17 cellular contexts compared by ENCODE assay signal in the genomic region with DNA sequence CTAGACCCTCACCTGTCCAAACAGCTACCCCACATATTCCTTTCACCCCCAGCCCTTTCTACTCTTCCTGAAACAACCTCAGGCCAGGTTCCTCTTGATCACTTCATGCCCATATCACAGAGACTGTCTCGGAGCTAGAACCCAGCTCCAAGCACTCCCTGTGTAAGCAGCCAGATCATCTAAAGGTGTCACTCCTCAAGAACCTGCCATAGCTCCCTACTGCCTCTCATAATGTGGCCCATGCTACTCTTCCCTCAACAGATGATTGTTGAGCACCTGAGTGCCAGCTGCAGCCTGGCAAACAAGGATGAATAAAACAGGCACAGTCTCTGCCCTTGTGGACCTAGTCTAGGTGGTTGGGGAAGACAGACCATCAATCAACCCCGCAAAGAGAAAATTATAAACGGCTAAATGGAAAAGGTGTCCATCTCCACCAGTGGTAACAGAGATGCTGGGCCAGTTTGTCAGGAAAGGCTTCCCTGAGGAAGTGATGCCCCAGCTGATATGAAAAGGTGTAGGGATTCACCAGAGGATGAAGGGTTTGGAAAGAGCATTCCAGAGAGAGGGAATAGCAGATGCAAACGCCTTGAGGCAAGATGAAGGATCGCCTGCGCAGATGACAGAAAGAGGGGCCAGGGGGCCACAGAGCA. TPM values are rescaled to one million over a fixed set of nuclear protein-coding genes. Genes with fewer than 3 reads are reported as not detected.
DNase-seq lines count a peak whose midpoint lies in the region; ATAC-seq, FAIRE-seq and TF ChIP-seq lines count a peak whose summit lies in the region.
"Had no signal": no experiment of that assay in that cellular context is flagged by ENCODE, and none has a peak within 500 bp of the region (broad histone marks: within the 10 kb centered on the region; RNA-seq: fewer than 3 reads in every experiment).

No MANE protein-coding gene starts in this region.

- H3K4me1 ChIP-seq in keratinocyte (ENCODE audit: control insufficient read depth, extremely low read depth, insufficient read depth, low read length), result peaks cover 22% of the 10 kb centered on the region
- H3K4me1 ChIP-seq in skeletal muscle tissue (ENCODE audit: control insufficient read depth in 3 of 3, insufficient read depth in 3 of 3, low read length in 3 of 3), result peaks cover 81 to 88% (median 85%) of the 10 kb centered on the region in 3 donors

- peaks cover 93% of the 10 kb centered on the region for H3K79me2 ChIP-seq in keratinocyte (ENCODE audit: control insufficient read depth, insufficient read depth, low read length)

- no peak for TF ChIP-seq CTCF in keratinocyte (optimal IDR thresholded peaks at IDR 0.05 in 1 of 3, IDR thresholded peaks at IDR 0.05 in 1 of 3, conservative IDR thresholded peaks at IDR 0.05 in 1 of 3; ENCODE audit: extremely low read depth in 1 of 3, insufficient read depth in 2 of 3, low read length in 3 of 3)

- no peaks in the 10 kb centered on the region for H3K36me3 Mint-ChIP-seq in activated naive CD4-positive, alpha-beta T cell treated with anti-CD3 and anti-CD28 coated beads, Interleukin-2, amount 50 U/mL, for 72 hours
- peaks cover 5% of the 10 kb centered on the region for H3K36me3 Mint-ChIP-seq in T-helper 17 cell (ENCODE audit: low read depth)

- H3K9me3 Mint-ChIP-seq in activated naive CD4-positive, alpha-beta T cell treated with anti-CD3 and anti-CD28 coated beads, Interleukin-2, amount 50 U/mL, for 72 hours, result no peaks in the 10 kb centered on the region

- no peak overlapping the region for H3K4me2 ChIP-seq in keratinocyte (ENCODE audit: control insufficient read depth, extremely low read depth, insufficient read depth, low read depth, low read length)

- peak overlapping the region; percentile 43 for H3K27ac ChIP-seq in keratinocyte (ENCODE audit: control insufficient read depth, insufficient read depth, low read length)
- peak overlapping the region; percentile 89 for H3K27ac ChIP-seq in skeletal muscle tissue (ENCODE audit: low read depth, low read length)
- H3K27ac ChIP-seq: coronary artery, pancreas had no signal

- H3K9me3 ChIP-seq in T-helper 17 cell (ENCODE audit: control insufficient read depth, low read length, poor library complexity, severe bottlenecking), result no peaks in the 10 kb centered on the region
- H3K9me3 ChIP-seq in keratinocyte (ENCODE audit: control insufficient read depth, low read depth, low read length), result no peaks in the 10 kb centered on the region
- no peaks in the 10 kb centered on the region for H3K9me3 ChIP-seq in skeletal muscle tissue (ENCODE audit: control insufficient read depth in 3 of 3, low read length in 3 of 3)
- H3K9me3 ChIP-seq: pancreas had no signal

- no peaks in the 10 kb centered on the region for H3K27me3 Mint-ChIP-seq in T-helper 17 cell

- H3K4me3 ChIP-seq in keratinocyte (ENCODE audit: control insufficient read depth in 2 of 3, extremely low read depth in 1 of 3, insufficient read depth in 2 of 3, low read depth in 1 of 3, low read length in 3 of 3) (no peak overlapping the region), skeletal muscle tissue (ENCODE audit: low read length in 3 of 3) (peak overlapping the region in 2 of 3 donors; percentile 45 to 49)
- H3K4me3 ChIP-seq: coronary artery, pancreas had no signal

- H3K27me3 ChIP-seq in keratinocyte (ENCODE audit: control insufficient read depth, extremely low read depth, insufficient read depth, low read length) (no peaks in the 10 kb centered on the region), skeletal muscle tissue (ENCODE audit: control insufficient read depth in 3 of 3, insufficient read depth in 3 of 3, low read length in 3 of 3) (no peaks in the 10 kb centered on the region)
- H3K27me3 ChIP-seq: pancreas had no signal

- no peak overlapping the region for H2AFZ ChIP-seq in keratinocyte (ENCODE audit: control insufficient read depth, low read length)

- peak overlapping the region; percentile 59 to 70 for H3K27ac Mint-ChIP-seq in activated naive CD4-positive, alpha-beta T cell treated with anti-CD3 and anti-CD28 coated beads, Interleukin-2, amount 50 U/mL, for 72 hours
- H3K27ac Mint-ChIP-seq in T-helper 17 cell, result peak overlapping the region; percentile 90

- dilution Hi-C loops in keratinocyte (cut with MboI; ENCODE audit: extremely low pct_ligation_motif_present, low sequenced_read_pairs), result no loop called here

- FAIRE-seq in keratinocyte (lab: Jason Lieb, UNC), result no peak
- FAIRE-seq: GM19239, kidney, pancreas had no signal

- H3K4me3 Mint-ChIP-seq in T-helper 17 cell, result no peak overlapping the region

- H3K36me3 ChIP-seq in keratinocyte (ENCODE audit: control insufficient read depth in 2 of 2, extremely low read depth in 1 of 2, insufficient read depth in 2 of 2, low read length in 2 of 2) (no peaks in the 10 kb centered on the region), skeletal muscle tissue (ENCODE audit: control insufficient read depth in 3 of 3, insufficient read depth in 3 of 3, low read length in 3 of 3) (no peaks in the 10 kb centered on the region)
- H3K36me3 ChIP-seq: pancreas had no signal

- no peak for DNase-seq in activated naive CD4-positive, alpha-beta T cell treated with anti-CD3 and anti-CD28 coated beads, Interleukin-2, amount 50 U/mL, for 72 hours (ENCODE audit: low spot score in 2 of 2)
- DNase-seq in activated naive CD4-positive, alpha-beta T cell (lab: John Stamatoyannopoulos, UW), result no peak
- no peak for DNase-seq in T-helper 17 cell
- DNase-seq in keratinocyte (ENCODE audit: low read depth, low spot score), result no peak
- no peak for DNase-seq in kidney tubule cell (ENCODE audit: low spot score)
- no peak for DNase-seq in UCSD-AML1 (lab: John Stamatoyannopoulos, UW; ENCODE audit: unreplicated experiment)
- DNase-seq in SK-N-DZ (ENCODE audit: low spot score), result no peak
- DNase-seq: activated naive CD4-positive, alpha-beta T cell treated with anti-CD3 and anti-CD28 coated beads, Interleukin-2, amount 50 U/mL, for 16 hours; kidney; NCI-H1048; pancreas; stimulated activated CD8-positive, alpha-beta memory T cell treated with anti-CD3 and anti-CD28 coated beads, Interleukin-4, amount 100 ng/mL, for 48 hours had no signal

- H4K20me1 ChIP-seq in keratinocyte (ENCODE audit: control insufficient read depth, extremely low read depth, insufficient read depth, low read length), result peaks cover 23% of the 10 kb centered on the region

- H3K9me1 ChIP-seq in keratinocyte (ENCODE audit: control insufficient read depth, extremely low read depth, insufficient read depth, low read length), result peaks cover 4% of the 10 kb centered on the region

- ATAC-seq in activated naive CD4-positive, alpha-beta T cell treated with anti-CD3 and anti-CD28 coated beads, Interleukin-2, amount 50 U/mL, for 72 hours, result no peak
- no peak for ATAC-seq in T-helper 17 cell

- H3K9ac ChIP-seq in keratinocyte (ENCODE audit: control insufficient read depth, extremely low read depth, insufficient read depth, low read length) (no peak overlapping the region), skeletal muscle tissue (ENCODE audit: low read depth in 1 of 3, low read length in 3 of 3) (peak overlapping the region; percentile 10 to 75 (median 66))

- H3K4me1 Mint-ChIP-seq in T-helper 17 cell, result peaks cover 43% of the 10 kb centered on the region

RNA-seq across cellular contexts. Expression of a gene that starts 8.3 kb away (rescaled TPM):
- total RNA-seq in activated naive CD4-positive, alpha-beta T cell treated with anti-CD3 and anti-CD28 coated beads, Interleukin-2, amount 50 U/mL, for 72 hours, result 10 to 100 TPM; 35.0 to 43.8 TPM
- total RNA-seq in T-helper 17 cell, result 10 to 100 TPM; 42.7 to 44.1 TPM
- 10.5 to 16.1 TPM (median 12.5 TPM) in 3 replicates for polyA plus RNA-seq in keratinocyte
- polyA plus RNA-seq in keratinocyte (2011; ENCODE audit: low read depth), result 17.1 TPM
- 13.3 and 15.8 TPM in 2 replicates for polyA plus RNA-seq in keratinocyte (2011; cell fraction: cytosol; rRNA removed)
- polyA plus RNA-seq in keratinocyte (2011; cell fraction: nucleus; rRNA removed), result 22.4 and 27.2 TPM in 2 replicates
- polyA plus RNA-seq in keratinocyte (2012; ENCODE audit: low replicate concordance), result 22.7 and 25.8 TPM in 2 replicates
- 13.5 to 29.6 TPM (median 22.7 TPM) in 3 replicates for polyA minus RNA-seq in keratinocyte
- 25.7 TPM for polyA minus RNA-seq in keratinocyte (2011; cell fraction: cytosol; rRNA and poly(A)+ RNA removed)
- polyA minus RNA-seq in keratinocyte (2011; cell fraction: nucleus; rRNA and poly(A)+ RNA removed), result 16.9 and 23.7 TPM in 2 replicates
- total RNA-seq in skeletal muscle tissue, result 15.1 TPM
- polyA plus RNA-seq in SK-N-DZ (2014; cell fraction: cytosol; rRNA removed), result 8.4 and 8.6 TPM in 2 replicates
- 13.1 and 14.7 TPM in 2 replicates for polyA plus RNA-seq in SK-N-DZ (2014; cell fraction: nucleus; rRNA removed)

RNA-seq across cellular contexts. Expression of a gene that starts 32.5 kb away (rescaled TPM):
- not detected for total RNA-seq in activated naive CD4-positive, alpha-beta T cell treated with anti-CD3 and anti-CD28 coated beads, Interleukin-2, amount 50 U/mL, for 72 hours
- total RNA-seq in T-helper 17 cell, result not detected
- polyA plus RNA-seq in keratinocyte, result 0.04 to 0.05 TPM in 2 of 3 replicates, not detected in the other
- polyA plus RNA-seq in keratinocyte (2011; ENCODE audit: low read depth), result 0.61 TPM
- polyA plus RNA-seq in keratinocyte (2011; cell fraction: cytosol; rRNA removed), result not detected in 2 replicates
- polyA plus RNA-seq in keratinocyte (2011; cell fraction: nucleus; rRNA removed), result 0.15 TPM in 1 of 2 replicates, not detected in the other
- polyA plus RNA-seq in keratinocyte (2012; ENCODE audit: low replicate concordance), result 0.20 TPM in 1 of 2 replicates, not detected in the other
- polyA minus RNA-seq in keratinocyte, result 0.74 TPM in 1 of 3 replicates, not detected in the others
- not detected for polyA minus RNA-seq in keratinocyte (2011; cell fraction: cytosol; rRNA and poly(A)+ RNA removed)
- not detected in 2 replicates for polyA minus RNA-seq in keratinocyte (2011; cell fraction: nucleus; rRNA and poly(A)+ RNA removed)
- under 0.01 TPM for total RNA-seq in skeletal muscle tissue
- not detected in 2 replicates for polyA plus RNA-seq in SK-N-DZ (2014; cell fraction: cytosol; rRNA removed)
- not detected in 2 replicates for polyA plus RNA-seq in SK-N-DZ (2014; cell fraction: nucleus; rRNA removed)
- total RNA-seq: Daoy, HT1080, kidney, pancreas had no signal

RNA-seq across cellular contexts. Expression of a gene that starts 32.7 kb away (rescaled TPM):
- total RNA-seq in activated naive CD4-positive, alpha-beta T cell treated with anti-CD3 and anti-CD28 coated beads, Interleukin-2, amount 50 U/mL, for 72 hours, result 1 to 10 TPM; 3.1 to 4.3 TPM
- total RNA-seq in T-helper 17 cell (1 to 10 TPM; 1.3 to 2.1 TPM), skeletal muscle tissue (2.6 TPM)
- 1.7 to 3.2 TPM (median 2.7 TPM) in 3 replicates for polyA plus RNA-seq in keratinocyte
- 1.4 TPM for polyA plus RNA-seq in keratinocyte (2011; ENCODE audit: low read depth)
- polyA plus RNA-seq in keratinocyte (2011; cell fraction: cytosol; rRNA removed), result 2.3 and 2.6 TPM in 2 replicates
- polyA plus RNA-seq in keratinocyte (2011; cell fraction: nucleus; rRNA removed), result 7.7 and 8.4 TPM in 2 replicates
- polyA plus RNA-seq in keratinocyte (2012; ENCODE audit: low replicate concordance), result 2.1 and 2.4 TPM in 2 replicates
- polyA minus RNA-seq in keratinocyte, result 0.99 to 2.8 TPM (median 2.6 TPM) in 3 replicates
- not detected for polyA minus RNA-seq in keratinocyte (2011; cell fraction: cytosol; rRNA and poly(A)+ RNA removed)
- 1.8 and 2.2 TPM in 2 replicates for polyA minus RNA-seq in keratinocyte (2011; cell fraction: nucleus; rRNA and poly(A)+ RNA removed)
- polyA plus RNA-seq in SK-N-DZ (2014; cell fraction: cytosol; rRNA removed), result 3.1 and 5.9 TPM in 2 replicates
- polyA plus RNA-seq in SK-N-DZ (2014; cell fraction: nucleus; rRNA removed), result 6.7 and 7.9 TPM in 2 replicates

Comparison
In these comparisons a context has a peak if more than half of its experiments do, and no peak if none do; other contexts are left out.
1. H3K4me3 ChIP-seq: peak in skeletal muscle tissue (2 of 3); none in keratinocyte (0 of 3).